In genomic region chr15:84835661-84836384, GRCh38 we compare ENCODE assay signal across 20 cellular contexts. TPM values are rescaled to one million over a fixed set of nuclear protein-coding genes. Genes with fewer than 3 reads are reported as not detected.
DNase-seq lines count a peak whose midpoint lies in the region; ATAC-seq and TF ChIP-seq lines count a peak whose summit lies in the region.
"Had no signal": no experiment of that assay in that cellular context is flagged by ENCODE, and none has a peak within 500 bp of the region (broad histone marks: within the 10 kb centered on the region; RNA-seq: fewer than 3 reads in every experiment).

No MANE protein-coding gene starts in this region.

- H3K9ac ChIP-seq in endodermal cell (ENCODE audit: extremely low read depth, low read length, poor library complexity, severe bottlenecking), result no peak overlapping the region

- peak overlapping the region; percentile 6 for H3K27ac Mint-ChIP-seq in endodermal cell

- H3K4me3 Mint-ChIP-seq in endodermal cell, result no peak overlapping the region

- in situ Hi-C loops in gastrocnemius medialis (cut with MboI; ENCODE audit: low sequenced_read_pairs in 4 of 4) (no loop called here), ACHN (cut with HindIII; ENCODE audit: low pct_ligation_motif_present, low pct_unique_long_range_greater_than_20kb, low sequenced_read_pairs) (no loop called here)

- TF ChIP-seq POLR2A in gastrocnemius medialis (IDR thresholded peaks at IDR 0.05), result peak in 1 of 2 donors; percentile 50

- H3K27me3 ChIP-seq in endodermal cell (ENCODE audit: control insufficient read depth, insufficient read depth, low read length, poor library complexity, severe bottlenecking) (no peaks in the 10 kb centered on the region), right atrium auricular region (no peaks in the 10 kb centered on the region), gastrocnemius medialis (no peaks in the 10 kb centered on the region)

- peaks cover 7% of the 10 kb centered on the region for H3K4me1 Mint-ChIP-seq in endodermal cell

- no peaks in the 10 kb centered on the region for H3K4me1 ChIP-seq in HEK293 (ENCODE audit: control insufficient read depth, insufficient read depth, low read length)
- peaks cover 13% of the 10 kb centered on the region for H3K4me1 ChIP-seq in endodermal cell (ENCODE audit: control insufficient read depth, insufficient read depth, low read length)
- peaks cover 0 to 86% of the 10 kb centered on the region in 2 donors for H3K4me1 ChIP-seq in right atrium auricular region
- H3K4me1 ChIP-seq in gastrocnemius medialis, result peaks cover 90 to 92% of the 10 kb centered on the region in 2 donors

- H3K9me3 ChIP-seq in HEK293 (ENCODE audit: control insufficient read depth, insufficient read depth, low read depth, low read length), result no peaks in the 10 kb centered on the region
- H3K9me3 ChIP-seq in endodermal cell (ENCODE audit: control insufficient read depth, low read length), result no peaks in the 10 kb centered on the region
- H3K9me3 ChIP-seq in right atrium auricular region, result no peaks in the 10 kb centered on the region
- H3K9me3 ChIP-seq in gastrocnemius medialis, result no peaks in the 10 kb centered on the region

- peaks cover 77% of the 10 kb centered on the region for H3K36me3 Mint-ChIP-seq in endodermal cell (ENCODE audit: low read depth)

- no peak overlapping the region for H3K27ac ChIP-seq in HEK293 (ENCODE audit: extremely low read depth, low read depth, low read length)
- no peak overlapping the region for H3K27ac ChIP-seq in endodermal cell (ENCODE audit: low read depth, low read length)
- peak overlapping the region; percentile 89 to 93 for H3K27ac ChIP-seq in right atrium auricular region
- H3K27ac ChIP-seq in gastrocnemius medialis, result peak overlapping the region; percentile 94 to 99 (median 96)

- H3K36me3 ChIP-seq in HEK293 (ENCODE audit: control insufficient read depth in 2 of 2, insufficient read depth in 1 of 2, low read length in 2 of 2) (no peaks in the 10 kb centered on the region), endodermal cell (ENCODE audit: control insufficient read depth, insufficient read depth, low read length) (peaks cover 74% of the 10 kb centered on the region), right atrium auricular region (peaks cover 17% of the 10 kb centered on the region), gastrocnemius medialis (no peaks in the 10 kb centered on the region)

- no peaks in the 10 kb centered on the region for H3K9me3 Mint-ChIP-seq in endodermal cell

- POLR2A ChIA-PET in HEK293 (lab: Yijun Ruan, JAX), result no interaction called here

- 93 to 96% methylated on average over 4 to 5 of the region's 5 CpGs for WGBS in endodermal cell (ENCODE audit: insufficient coverage in 1 of 2, insufficient read length in 1 of 2), 2 experiments

- intact Hi-C loops in gastrocnemius medialis (cut with DNase I; ENCODE audit: low total_unique reads), result loop anchor here (10.0 kb wide), 1 partner anchor 749 kb away; no protein-coding TSS in a partner anchor

- H3K4me3 ChIP-seq in HEK293 (ENCODE audit: low read depth, low read length) (no peak overlapping the region), endodermal cell (ENCODE audit: low read length) (no peak overlapping the region), right atrium auricular region (no peak overlapping the region), gastrocnemius medialis (peak overlapping the region in 1 of 4 donors; percentile 7)

- peak in 1 of 2 donors; percentile 4 for ATAC-seq in gastrocnemius medialis

- CTCF ChIA-PET in HEK293 (lab: Yijun Ruan, JAX), result interaction anchor here (0.6 to 4.1 kb wide), 4 partner anchors 8 to 93 kb away, joined by 4 to 16 read pairs (median 10); no protein-coding TSS in a partner anchor

- DNase-seq in endodermal cell (peak; percentile 13), right atrium auricular region (ENCODE audit: low spot score) (no peak), gastrocnemius medialis (no peak), pons (ENCODE audit: low spot score) (no peak), occipital lobe (lab: John Stamatoyannopoulos, UW) (no peak), DMS114 treated with DMSO at 0.1 percent for 48 hours (lab: John Stamatoyannopoulos, UW; ENCODE audit: unreplicated experiment) (no peak), ACHN (no peak)
- DNase-seq: DMS153, GF-D8, HCEC 1CT, KG1, NCI-H1417 treated with DMSO at 0.1 percent for 48 hours, NCI-H1930, NCI-H226, NCI-H524, NCI-H82, OCI-M1 had no signal

- TF ChIP-seq CTCF in HEK293 (tag by site-specific recombination; IDR thresholded peaks at IDR 0.05), result no peak
- no peak for TF ChIP-seq CTCF in endodermal cell (conservative IDR thresholded peaks at IDR 0.05)
- no peak for TF ChIP-seq CTCF in right atrium auricular region (IDR thresholded peaks at IDR 0.05)
- TF ChIP-seq CTCF in gastrocnemius medialis (IDR thresholded peaks at IDR 0.05 in 4 of 5, conservative IDR thresholded peaks at IDR 0.05 in 1 of 5), result no peak

- H3K27me3 Mint-ChIP-seq in endodermal cell (ENCODE audit: insufficient read depth), result no peaks in the 10 kb centered on the region

TF ChIP-seq in HEK293, 187 proteins besides CTCF, POLR2A, EP300 and RAD21:
- TF ChIP-seq ZIC2 (tag by site-specific recombination; IDR thresholded peaks at IDR 0.05) (peak; percentile 27; the same call in 1 of the 2 replicates), MYNN (tag by site-specific recombination; IDR thresholded peaks at IDR 0.05; ENCODE audit: borderline replicate concordance) (no peak)

RNA-seq across cellular contexts. Expression of gene ALPK3, which starts 18.7 kb away (rescaled TPM):
- total RNA-seq in endodermal cell (10 to 100 TPM; 57.8 to 94.1 TPM), right atrium auricular region (10 to 100 TPM; 51.0 to 99.0 TPM), gastrocnemius medialis (100 to 1,000 TPM; 131 to 406 (median 305) TPM), occipital lobe (1.6 TPM)
- 14.0 TPM for polyA plus RNA-seq in endodermal cell (2013, experiment 1 of 2)
- 17.0 TPM for polyA plus RNA-seq in endodermal cell (2013, experiment 2 of 2)

RNA-seq across cellular contexts. Expression of gene SLC28A1, which starts 48.6 kb away (rescaled TPM):
- total RNA-seq in endodermal cell (not detected), right atrium auricular region (under 1 TPM in 1 of 2 donors, not detected in 1; 0.12 TPM), gastrocnemius medialis (under 1 TPM in 1 of 4 donors, not detected in 3; 0.47 TPM), occipital lobe (not detected)
- polyA plus RNA-seq in endodermal cell (2013, experiment 1 of 2), result not detected
- polyA plus RNA-seq in endodermal cell (2013, experiment 2 of 2), result not detected
- total RNA-seq: Daoy, RPMI7951 had no signal

Comparison
In these comparisons a context has a peak if more than half of its experiments do, and no peak if none do; other contexts are left out.
1. H3K27ac ChIP-seq: peak in right atrium auricular region (2 of 2) and gastrocnemius medialis (4 of 4); none in HEK293 (single experiment) and endodermal cell (single experiment).
2. RNA of gene ALPK3, which starts 18.7 kb away (total RNA-seq): 131 to 406 TPM in gastrocnemius medialis, 51.0 to 99.0 TPM in right atrium auricular region and 57.8 to 94.1 TPM in endodermal cell; 1.6 TPM in occipital lobe (single experiment); every median in the first group is over 10 times any median in the second.